In the genomic region with DNA sequence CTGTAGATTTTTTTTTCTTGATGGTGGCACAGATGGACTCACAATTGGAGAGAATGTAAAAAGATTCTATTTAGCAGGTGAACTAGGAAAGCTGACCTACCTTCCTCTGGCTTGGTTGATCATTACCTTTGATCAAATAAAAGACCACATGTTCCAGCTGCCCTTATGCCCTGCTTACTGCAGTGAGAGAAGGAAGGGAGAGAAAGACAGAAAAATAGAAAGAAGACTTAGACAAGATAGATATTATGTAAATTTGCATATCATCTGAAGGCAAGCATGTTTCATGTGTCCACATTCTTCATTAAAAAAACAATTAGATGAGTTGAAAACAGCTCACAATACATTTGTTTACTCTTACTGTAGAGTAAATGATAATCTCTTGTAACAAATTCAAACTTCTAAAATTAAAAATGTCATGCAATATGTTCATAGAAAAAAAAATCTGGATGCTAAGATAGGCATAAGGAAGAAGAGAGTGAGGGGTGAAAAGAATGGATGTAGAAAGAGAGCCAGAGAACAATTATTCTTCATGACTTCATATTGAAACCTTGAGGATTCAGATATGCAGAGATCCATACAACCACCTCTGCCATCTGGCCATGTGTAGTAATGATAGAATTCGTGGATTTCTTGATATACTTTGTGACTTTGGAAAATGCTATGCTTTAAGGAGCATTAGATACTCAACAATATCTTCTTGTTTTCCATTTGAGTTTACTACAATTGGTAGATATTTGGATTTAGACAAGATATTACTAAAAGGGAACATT, we compare ENCODE assay signal across 1 cellular context.
TF ChIP-seq lines count a peak whose summit lies in the region.

No MANE protein-coding gene starts in this region.

TF ChIP-seq in HepG2, 621 proteins besides CTCF, POLR2A, EP300 and RAD21 (continued from another document and continues in another):
- no peak for TF ChIP-seq ZNF569 (CRISPR knock-in tag; IDR thresholded peaks at IDR 0.05; ENCODE audit: borderline replicate concordance)
- TF ChIP-seq ZNF138 (CRISPR knock-in tag; IDR thresholded peaks at IDR 0.05; ENCODE audit: low read depth): no peak
- peak; percentile 38; the same call in 1 of the 2 replicates for TF ChIP-seq RXRB (CRISPR knock-in tag; IDR thresholded peaks at IDR 0.05; ENCODE audit: borderline replicate concordance)
- TF ChIP-seq GFI1 (CRISPR knock-in tag; IDR thresholded peaks at IDR 0.05; ENCODE audit: borderline replicate concordance): no peak
- 0 out of 2 replicates have a peak, but pooled peaks have one; percentile 29 for TF ChIP-seq THYN1 (CRISPR knock-in tag; IDR thresholded peaks at IDR 0.05; ENCODE audit: borderline replicate concordance, low read depth)
- TF ChIP-seq, protein P1, sequence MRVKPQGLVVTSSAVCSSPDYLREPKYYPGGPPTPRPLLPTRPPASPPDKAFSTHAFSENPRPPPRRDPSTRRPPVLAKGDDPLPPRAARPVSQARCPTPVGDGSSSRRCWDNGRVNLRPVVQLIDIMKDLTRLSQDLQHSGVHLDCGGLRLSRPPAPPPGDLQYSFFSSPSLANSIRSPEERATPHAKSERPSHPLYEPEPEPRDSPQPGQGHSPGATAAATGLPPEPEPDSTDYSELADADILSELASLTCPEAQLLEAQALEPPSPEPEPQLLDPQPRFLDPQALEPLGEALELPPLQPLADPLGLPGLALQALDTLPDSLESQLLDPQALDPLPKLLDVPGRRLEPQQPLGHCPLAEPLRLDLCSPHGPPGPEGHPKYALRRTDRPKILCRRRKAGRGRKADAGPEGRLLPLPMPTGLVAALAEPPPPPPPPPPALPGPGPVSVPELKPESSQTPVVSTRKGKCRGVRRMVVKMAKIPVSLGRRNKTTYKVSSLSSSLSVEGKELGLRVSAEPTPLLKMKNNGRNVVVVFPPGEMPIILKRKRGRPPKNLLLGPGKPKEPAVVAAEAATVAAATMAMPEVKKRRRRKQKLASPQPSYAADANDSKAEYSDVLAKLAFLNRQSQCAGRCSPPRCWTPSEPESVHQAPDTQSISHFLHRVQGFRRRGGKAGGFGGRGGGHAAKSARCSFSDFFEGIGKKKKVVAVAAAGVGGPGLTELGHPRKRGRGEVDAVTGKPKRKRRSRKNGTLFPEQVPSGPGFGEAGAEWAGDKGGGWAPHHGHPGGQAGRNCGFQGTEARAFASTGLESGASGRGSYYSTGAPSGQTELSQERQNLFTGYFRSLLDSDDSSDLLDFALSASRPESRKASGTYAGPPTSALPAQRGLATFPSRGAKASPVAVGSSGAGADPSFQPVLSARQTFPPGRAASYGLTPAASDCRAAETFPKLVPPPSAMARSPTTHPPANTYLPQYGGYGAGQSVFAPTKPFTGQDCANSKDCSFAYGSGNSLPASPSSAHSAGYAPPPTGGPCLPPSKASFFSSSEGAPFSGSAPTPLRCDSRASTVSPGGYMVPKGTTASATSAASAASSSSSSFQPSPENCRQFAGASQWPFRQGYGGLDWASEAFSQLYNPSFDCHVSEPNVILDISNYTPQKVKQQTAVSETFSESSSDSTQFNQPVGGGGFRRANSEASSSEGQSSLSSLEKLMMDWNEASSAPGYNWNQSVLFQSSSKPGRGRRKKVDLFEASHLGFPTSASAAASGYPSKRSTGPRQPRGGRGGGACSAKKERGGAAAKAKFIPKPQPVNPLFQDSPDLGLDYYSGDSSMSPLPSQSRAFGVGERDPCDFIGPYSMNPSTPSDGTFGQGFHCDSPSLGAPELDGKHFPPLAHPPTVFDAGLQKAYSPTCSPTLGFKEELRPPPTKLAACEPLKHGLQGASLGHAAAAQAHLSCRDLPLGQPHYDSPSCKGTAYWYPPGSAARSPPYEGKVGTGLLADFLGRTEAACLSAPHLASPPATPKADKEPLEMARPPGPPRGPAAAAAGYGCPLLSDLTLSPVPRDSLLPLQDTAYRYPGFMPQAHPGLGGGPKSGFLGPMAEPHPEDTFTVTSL (CRISPR knock-in tag; IDR thresholded peaks at IDR 0.05; ENCODE audit: borderline replicate concordance): peak; percentile 93; the same call in 1 of the 2 replicates
- TF ChIP-seq ZNF83 (CRISPR knock-in tag; IDR thresholded peaks at IDR 0.05; ENCODE audit: borderline replicate concordance): no peak
- TF ChIP-seq ELF1 (CRISPR knock-in tag; IDR thresholded peaks at IDR 0.05): no peak
- TF ChIP-seq ZNF558 (CRISPR knock-in tag; IDR thresholded peaks at IDR 0.05; ENCODE audit: borderline replicate concordance): no peak
- TF ChIP-seq GPN1 (CRISPR knock-in tag; IDR thresholded peaks at IDR 0.05; ENCODE audit: borderline replicate concordance): no peak
- TF ChIP-seq ZNF614 (CRISPR knock-in tag; IDR thresholded peaks at IDR 0.05; ENCODE audit: borderline replicate concordance): peak; percentile 25; the same call in 1 of the 2 replicates
- no peak for TF ChIP-seq PAF1 (CRISPR knock-in tag; IDR thresholded peaks at IDR 0.05)
- TF ChIP-seq ZNF30 (CRISPR knock-in tag; IDR thresholded peaks at IDR 0.05): no peak
- TF ChIP-seq YEATS2 (CRISPR knock-in tag; IDR thresholded peaks at IDR 0.05; ENCODE audit: borderline replicate concordance): no peak
- TF ChIP-seq RFX5 (IDR thresholded peaks at IDR 0.05; ENCODE audit: low read depth, low read length): no peak
- no peak for TF ChIP-seq MEIS2 (CRISPR knock-in tag; IDR thresholded peaks at IDR 0.05)
- TF ChIP-seq, protein P2, sequence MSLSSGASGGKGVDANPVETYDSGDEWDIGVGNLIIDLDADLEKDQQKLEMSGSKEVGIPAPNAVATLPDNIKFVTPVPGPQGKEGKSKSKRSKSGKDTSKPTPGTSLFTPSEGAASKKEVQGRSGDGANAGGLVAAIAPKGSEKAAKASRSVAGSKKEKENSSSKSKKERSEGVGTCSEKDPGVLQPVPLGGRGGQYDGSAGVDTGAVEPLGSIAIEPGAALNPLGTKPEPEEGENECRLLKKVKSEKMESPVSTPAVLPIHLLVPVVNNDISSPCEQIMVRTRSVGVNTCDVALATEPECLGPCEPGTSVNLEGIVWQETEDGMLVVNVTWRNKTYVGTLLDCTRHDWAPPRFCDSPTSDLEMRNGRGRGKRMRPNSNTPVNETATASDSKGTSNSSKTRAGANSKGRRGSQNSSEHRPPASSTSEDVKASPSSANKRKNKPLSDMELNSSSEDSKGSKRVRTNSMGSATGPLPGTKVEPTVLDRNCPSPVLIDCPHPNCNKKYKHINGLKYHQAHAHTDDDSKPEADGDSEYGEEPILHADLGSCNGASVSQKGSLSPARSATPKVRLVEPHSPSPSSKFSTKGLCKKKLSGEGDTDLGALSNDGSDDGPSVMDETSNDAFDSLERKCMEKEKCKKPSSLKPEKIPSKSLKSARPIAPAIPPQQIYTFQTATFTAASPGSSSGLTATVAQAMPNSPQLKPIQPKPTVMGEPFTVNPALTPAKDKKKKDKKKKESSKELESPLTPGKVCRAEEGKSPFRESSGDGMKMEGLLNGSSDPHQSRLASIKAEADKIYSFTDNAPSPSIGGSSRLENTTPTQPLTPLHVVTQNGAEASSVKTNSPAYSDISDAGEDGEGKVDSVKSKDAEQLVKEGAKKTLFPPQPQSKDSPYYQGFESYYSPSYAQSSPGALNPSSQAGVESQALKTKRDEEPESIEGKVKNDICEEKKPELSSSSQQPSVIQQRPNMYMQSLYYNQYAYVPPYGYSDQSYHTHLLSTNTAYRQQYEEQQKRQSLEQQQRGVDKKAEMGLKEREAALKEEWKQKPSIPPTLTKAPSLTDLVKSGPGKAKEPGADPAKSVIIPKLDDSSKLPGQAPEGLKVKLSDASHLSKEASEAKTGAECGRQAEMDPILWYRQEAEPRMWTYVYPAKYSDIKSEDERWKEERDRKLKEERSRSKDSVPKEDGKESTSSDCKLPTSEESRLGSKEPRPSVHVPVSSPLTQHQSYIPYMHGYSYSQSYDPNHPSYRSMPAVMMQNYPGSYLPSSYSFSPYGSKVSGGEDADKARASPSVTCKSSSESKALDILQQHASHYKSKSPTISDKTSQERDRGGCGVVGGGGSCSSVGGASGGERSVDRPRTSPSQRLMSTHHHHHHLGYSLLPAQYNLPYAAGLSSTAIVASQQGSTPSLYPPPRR (CRISPR knock-in tag; IDR thresholded peaks at IDR 0.05; ENCODE audit: borderline replicate concordance): no peak
- TF ChIP-seq, protein P3, sequence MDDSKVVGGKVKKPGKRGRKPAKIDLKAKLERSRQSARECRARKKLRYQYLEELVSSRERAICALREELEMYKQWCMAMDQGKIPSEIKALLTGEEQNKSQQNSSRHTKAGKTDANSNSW (CRISPR knock-in tag; IDR thresholded peaks at IDR 0.05; ENCODE audit: borderline replicate concordance): no peak
- no peak for TF ChIP-seq NFATC3 (CRISPR knock-in tag; IDR thresholded peaks at IDR 0.05)
- TF ChIP-seq, protein P4, sequence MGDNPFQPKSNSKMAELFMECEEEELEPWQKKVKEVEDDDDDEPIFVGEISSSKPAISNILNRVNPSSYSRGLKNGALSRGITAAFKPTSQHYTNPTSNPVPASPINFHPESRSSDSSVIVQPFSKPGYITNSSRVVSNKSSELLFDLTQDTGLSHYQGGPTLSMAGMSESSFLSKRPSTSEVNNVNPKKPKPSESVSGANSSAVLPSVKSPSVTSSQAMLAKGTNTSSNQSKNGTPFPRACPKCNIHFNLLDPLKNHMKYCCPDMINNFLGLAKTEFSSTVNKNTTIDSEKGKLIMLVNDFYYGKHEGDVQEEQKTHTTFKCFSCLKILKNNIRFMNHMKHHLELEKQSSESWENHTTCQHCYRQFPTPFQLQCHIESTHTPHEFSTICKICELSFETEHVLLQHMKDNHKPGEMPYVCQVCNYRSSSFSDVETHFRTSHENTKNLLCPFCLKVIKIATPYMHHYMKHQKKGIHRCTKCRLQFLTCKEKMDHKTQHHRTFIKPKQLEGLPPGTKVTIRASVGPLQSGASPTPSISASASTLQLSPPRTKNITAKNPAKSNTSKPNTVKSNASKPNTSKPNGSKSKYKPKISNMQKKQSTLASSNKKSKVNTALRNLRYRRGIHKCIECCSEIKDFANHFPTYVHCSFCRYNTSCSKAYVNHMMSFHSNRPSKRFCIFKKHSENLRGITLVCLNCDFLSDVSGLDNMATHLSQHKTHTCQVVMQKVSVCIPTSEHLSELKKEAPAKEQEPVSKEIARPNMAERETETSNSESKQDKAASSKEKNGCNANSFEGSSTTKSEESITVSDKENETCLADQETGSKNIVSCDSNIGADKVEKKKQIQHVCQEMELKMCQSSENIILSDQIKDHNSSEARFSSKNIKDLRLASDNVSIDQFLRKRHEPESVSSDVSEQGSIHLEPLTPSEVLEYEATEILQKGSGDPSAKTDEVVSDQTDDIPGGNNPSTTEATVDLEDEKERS (CRISPR knock-in tag; IDR thresholded peaks at IDR 0.05): no peak
- TF ChIP-seq, protein P5, sequence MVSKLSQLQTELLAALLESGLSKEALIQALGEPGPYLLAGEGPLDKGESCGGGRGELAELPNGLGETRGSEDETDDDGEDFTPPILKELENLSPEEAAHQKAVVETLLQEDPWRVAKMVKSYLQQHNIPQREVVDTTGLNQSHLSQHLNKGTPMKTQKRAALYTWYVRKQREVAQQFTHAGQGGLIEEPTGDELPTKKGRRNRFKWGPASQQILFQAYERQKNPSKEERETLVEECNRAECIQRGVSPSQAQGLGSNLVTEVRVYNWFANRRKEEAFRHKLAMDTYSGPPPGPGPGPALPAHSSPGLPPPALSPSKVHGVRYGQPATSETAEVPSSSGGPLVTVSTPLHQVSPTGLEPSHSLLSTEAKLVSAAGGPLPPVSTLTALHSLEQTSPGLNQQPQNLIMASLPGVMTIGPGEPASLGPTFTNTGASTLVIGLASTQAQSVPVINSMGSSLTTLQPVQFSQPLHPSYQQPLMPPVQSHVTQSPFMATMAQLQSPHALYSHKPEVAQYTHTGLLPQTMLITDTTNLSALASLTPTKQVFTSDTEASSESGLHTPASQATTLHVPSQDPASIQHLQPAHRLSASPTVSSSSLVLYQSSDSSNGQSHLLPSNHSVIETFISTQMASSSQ (IDR thresholded peaks at IDR 0.05; ENCODE audit: low read depth): peak; percentile 94
- TF ChIP-seq, protein P5 (CRISPR knock-in tag; IDR thresholded peaks at IDR 0.05; ENCODE audit: borderline replicate concordance): peak; percentile 93; the same call in 1 of the 2 replicates
- TF ChIP-seq POGZ (CRISPR knock-in tag; IDR thresholded peaks at IDR 0.05): peak; percentile 77; the same call in 1 of the 2 replicates
- no peak for TF ChIP-seq ZNF616 (CRISPR knock-in tag; IDR thresholded peaks at IDR 0.05; ENCODE audit: low read depth)
- TF ChIP-seq ZFP1 (CRISPR knock-in tag; IDR thresholded peaks at IDR 0.05): 0 out of 2 replicates have a peak, but pooled peaks have one; percentile 38
- no peak for TF ChIP-seq ATRX (CRISPR knock-in tag; IDR thresholded peaks at IDR 0.05; ENCODE audit: borderline replicate concordance)
- TF ChIP-seq, protein P6, sequence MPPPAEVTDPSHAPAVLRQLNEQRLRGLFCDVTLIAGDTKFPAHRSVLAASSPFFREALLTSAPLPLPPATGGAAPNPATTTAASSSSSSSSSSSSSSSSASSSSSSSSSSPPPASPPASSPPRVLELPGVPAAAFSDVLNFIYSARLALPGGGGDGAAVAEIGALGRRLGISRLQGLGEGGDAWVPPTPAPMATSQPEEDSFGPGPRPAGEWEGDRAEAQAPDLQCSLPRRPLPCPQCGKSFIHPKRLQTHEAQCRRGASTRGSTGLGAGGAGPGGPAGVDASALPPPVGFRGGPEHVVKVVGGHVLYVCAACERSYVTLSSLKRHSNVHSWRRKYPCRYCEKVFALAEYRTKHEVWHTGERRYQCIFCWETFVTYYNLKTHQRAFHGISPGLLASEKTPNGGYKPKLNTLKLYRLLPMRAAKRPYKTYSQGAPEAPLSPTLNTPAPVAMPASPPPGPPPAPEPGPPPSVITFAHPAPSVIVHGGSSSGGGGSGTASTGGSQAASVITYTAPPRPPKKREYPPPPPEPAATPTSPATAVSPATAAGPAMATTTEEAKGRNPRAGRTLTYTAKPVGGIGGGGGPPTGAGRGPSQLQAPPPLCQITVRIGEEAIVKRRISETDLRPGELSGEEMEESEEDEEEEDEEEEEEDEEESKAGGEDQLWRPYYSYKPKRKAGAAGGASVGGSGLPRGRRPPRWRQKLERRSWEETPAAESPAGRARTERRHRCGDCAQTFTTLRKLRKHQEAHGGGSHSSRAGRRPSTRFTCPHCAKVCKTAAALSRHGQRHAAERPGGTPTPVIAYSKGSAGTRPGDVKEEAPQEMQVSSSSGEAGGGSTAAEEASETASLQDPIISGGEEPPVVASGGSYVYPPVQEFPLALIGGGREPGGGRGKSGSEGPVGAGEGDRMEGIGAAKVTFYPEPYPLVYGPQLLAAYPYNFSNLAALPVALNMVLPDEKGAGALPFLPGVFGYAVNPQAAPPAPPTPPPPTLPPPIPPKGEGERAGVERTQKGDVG (CRISPR knock-in tag; IDR thresholded peaks at IDR 0.05; ENCODE audit: borderline replicate concordance): no peak
- TF ChIP-seq KDM5B (CRISPR knock-in tag; IDR thresholded peaks at IDR 0.05; ENCODE audit: borderline replicate concordance): no peak
- no peak for TF ChIP-seq KLF6 (CRISPR knock-in tag; IDR thresholded peaks at IDR 0.05)
- no peak for TF ChIP-seq MED13 (CRISPR knock-in tag; IDR thresholded peaks at IDR 0.05)
- peak; percentile 32; the same call in 1 of the 2 replicates for TF ChIP-seq MED1 (CRISPR knock-in tag; IDR thresholded peaks at IDR 0.05)
